ENCODE assay signal across 12 cellular contexts in the genomic region with DNA sequence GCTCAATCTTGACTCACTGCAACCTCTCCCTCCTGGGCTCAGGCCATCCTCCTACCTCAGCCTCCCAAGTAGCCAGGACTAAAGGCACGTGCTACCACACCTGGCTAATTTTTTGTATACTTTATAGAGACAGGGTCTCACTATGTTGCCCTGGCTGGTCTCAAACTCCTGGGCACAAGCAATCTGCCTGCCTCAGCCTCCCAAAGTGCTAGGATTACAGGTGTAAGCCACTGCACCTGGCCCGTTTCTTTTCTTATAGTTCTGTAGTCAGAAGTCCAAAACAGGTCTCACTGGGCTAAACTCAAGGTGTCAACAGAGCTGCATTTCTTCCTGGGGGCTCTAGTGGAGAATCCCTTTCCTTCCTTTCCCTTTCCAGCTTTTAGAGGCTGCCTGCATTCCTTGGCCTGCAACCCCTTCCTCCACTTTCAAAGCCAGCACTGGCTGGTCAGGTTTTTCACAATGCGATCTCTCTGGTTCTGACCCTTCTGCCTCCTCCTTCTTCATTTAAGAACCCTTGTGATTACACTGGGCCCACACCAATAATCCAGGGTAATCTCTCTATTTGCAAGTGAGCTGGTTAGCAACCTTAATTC. TPM values are rescaled to one million over a fixed set of nuclear protein-coding genes. Genes with fewer than 3 reads are reported as not detected.
DNase-seq lines count a peak whose midpoint lies in the region; ATAC-seq, FAIRE-seq and TF ChIP-seq lines count a peak whose summit lies in the region.
"Had no signal": no experiment of that assay in that cellular context is flagged by ENCODE, and none has a peak within 500 bp of the region (broad histone marks: within the 10 kb centered on the region; RNA-seq: fewer than 3 reads in every experiment).

No MANE protein-coding gene starts in this region.

- TF ChIP-seq CTCF in right lobe of liver (IDR thresholded peaks at IDR 0.05), result no peak

- intact Hi-C loops in right lobe of liver (cut with DNase I), result no loop called here

- peak overlapping the region; percentile 94 for H3K27ac Mint-ChIP-seq in activated CD8-positive, alpha-beta T cell treated with anti-CD3 and anti-CD28 coated beads, Interleukin-2, amount 10 ng/mL, durations not matched to agents 7 days and 5 days
- peak overlapping the region; percentile 14 to 95 for H3K27ac Mint-ChIP-seq in stimulated activated naive CD8-positive, alpha-beta T cell treated with anti-CD3 and anti-CD28 coated beads, Interleukin-15, amount 100 ng/mL, for 72 hours

- peaks cover 0 to 44% (median 24%) of the 10 kb centered on the region in 4 donors for H3K4me1 ChIP-seq in right lobe of liver

- CTCF ChIA-PET in activated CD8-positive, alpha-beta T cell treated with anti-CD3 and anti-CD28 coated beads, Interleukin-2, amount 10 ng/mL, durations not matched to agents 7 days and 5 days (lab: Charles Lee), result interaction anchor here (1.0 to 10.4 kb wide), 12 partner anchors 8 to 88 kb away, joined by 3 to 114 read pairs (median 4); no protein-coding TSS in a partner anchor

- no peak for ATAC-seq in activated CD8-positive, alpha-beta T cell treated with anti-CD3 and anti-CD28 coated beads, Interleukin-2, amount 10 ng/mL, durations not matched to agents 7 days and 5 days
- ATAC-seq in right lobe of liver (no peak), GM21786 (IDR thresholded peaks at IDR 0.05; ENCODE audit: unreplicated experiment) (no peak), GM18517 (IDR thresholded peaks at IDR 0.05; ENCODE audit: unreplicated experiment) (no peak)
- ATAC-seq in stimulated activated naive CD8-positive, alpha-beta T cell treated with anti-CD3 and anti-CD28 coated beads, Interleukin-15, amount 100 ng/mL, for 72 hours, result no peak

- DNase-seq in activated gamma-delta T cell treated with Interleukin-2 at 50 U/mL for 16 hours (peak; percentile 3), activated gamma-delta T cell (lab: John Stamatoyannopoulos, UW) (no peak), right lobe of liver (no peak), RCC 7860 (ENCODE audit: low spot score) (no peak)
- DNase-seq in activated CD8-positive, alpha-beta T cell treated with anti-CD3 and anti-CD28 coated beads, Interleukin-2, amount 10 ng/mL, durations not matched to agents 7 days and 5 days, result no peak
- peak in 1 of 2 donors; percentile 5 for DNase-seq in stimulated activated naive CD8-positive, alpha-beta T cell treated with anti-CD3 and anti-CD28 coated beads, Interleukin-15, amount 100 ng/mL, for 72 hours
- DNase-seq: activated CD4-positive, CD25-positive, alpha-beta regulatory T cell treated with anti-CD3 and anti-CD28 coated beads, Interleukin-2, amount 50 U/mL, for 72 hours; NCI-H510A treated with DMSO at 0.1 percent for 48 hours had no signal

- FAIRE-seq in RCC 7860 (lab: Jason Lieb, UNC), result no peak
- FAIRE-seq: G401.6 had no signal

- POLR2A ChIA-PET in activated CD8-positive, alpha-beta T cell treated with anti-CD3 and anti-CD28 coated beads, Interleukin-2, amount 10 ng/mL, durations not matched to agents 7 days and 5 days (lab: Charles Lee), result interaction anchor here (3.5 to 22.6 kb wide), 6 partner anchors 8 to 63 kb away, joined by 22 to 720 read pairs (median 62); a partner anchor contains a TSS

- H3K36me3 ChIP-seq in right lobe of liver, result no peaks in the 10 kb centered on the region

- H3K9me3 Mint-ChIP-seq in activated CD8-positive, alpha-beta T cell treated with anti-CD3 and anti-CD28 coated beads, Interleukin-2, amount 10 ng/mL, durations not matched to agents 7 days and 5 days (ENCODE audit: insufficient read depth), result no peaks in the 10 kb centered on the region
- no peaks in the 10 kb centered on the region for H3K9me3 Mint-ChIP-seq in stimulated activated naive CD8-positive, alpha-beta T cell treated with anti-CD3 and anti-CD28 coated beads, Interleukin-15, amount 100 ng/mL, for 72 hours

- H3K27me3 ChIP-seq in right lobe of liver, result no peaks in the 10 kb centered on the region
- H3K27me3 ChIP-seq: tibial nerve had no signal

- no peak for TF ChIP-seq POLR2A in right lobe of liver (IDR thresholded peaks at IDR 0.05)

- H3K27me3 Mint-ChIP-seq in activated CD8-positive, alpha-beta T cell treated with anti-CD3 and anti-CD28 coated beads, Interleukin-2, amount 10 ng/mL, durations not matched to agents 7 days and 5 days (ENCODE audit: low read depth), result no peaks in the 10 kb centered on the region
- no peaks in the 10 kb centered on the region for H3K27me3 Mint-ChIP-seq in stimulated activated naive CD8-positive, alpha-beta T cell treated with anti-CD3 and anti-CD28 coated beads, Interleukin-15, amount 100 ng/mL, for 72 hours

- peaks cover 92% of the 10 kb centered on the region for H3K4me1 Mint-ChIP-seq in activated CD8-positive, alpha-beta T cell treated with anti-CD3 and anti-CD28 coated beads, Interleukin-2, amount 10 ng/mL, durations not matched to agents 7 days and 5 days (ENCODE audit: low read depth)
- peaks cover 98% of the 10 kb centered on the region for H3K4me1 Mint-ChIP-seq in stimulated activated naive CD8-positive, alpha-beta T cell treated with anti-CD3 and anti-CD28 coated beads, Interleukin-15, amount 100 ng/mL, for 72 hours

- H3K9me3 ChIP-seq in right lobe of liver, result no peaks in the 10 kb centered on the region
- H3K9me3 ChIP-seq: tibial nerve had no signal

- H3K27ac ChIP-seq in right lobe of liver, result peak overlapping the region in 2 of 3 donors; percentile 57 to 81

- no peak overlapping the region for H3K4me3 ChIP-seq in right lobe of liver
- H3K4me3 ChIP-seq: tibial nerve had no signal

- 94% methylated on average over 3 of the region's 3 CpGs for WGBS in right lobe of liver (ENCODE audit: insufficient coverage, low coverage, low lambda C conversion rate, missing lambda C conversion rate)

- peaks cover 52% of the 10 kb centered on the region for H3K36me3 Mint-ChIP-seq in activated CD8-positive, alpha-beta T cell treated with anti-CD3 and anti-CD28 coated beads, Interleukin-2, amount 10 ng/mL, durations not matched to agents 7 days and 5 days (ENCODE audit: low read depth)

- no peak overlapping the region for H3K4me3 Mint-ChIP-seq in activated CD8-positive, alpha-beta T cell treated with anti-CD3 and anti-CD28 coated beads, Interleukin-2, amount 10 ng/mL, durations not matched to agents 7 days and 5 days
- H3K4me3 Mint-ChIP-seq in stimulated activated naive CD8-positive, alpha-beta T cell treated with anti-CD3 and anti-CD28 coated beads, Interleukin-15, amount 100 ng/mL, for 72 hours, result no peak overlapping the region

RNA-seq across cellular contexts. Expression of a gene that starts 16.3 kb away (rescaled TPM):
- total RNA-seq in activated CD8-positive, alpha-beta T cell treated with anti-CD3 and anti-CD28 coated beads, Interleukin-2, amount 10 ng/mL, durations not matched to agents 7 days and 5 days, result 100 to 1,000 TPM; 221 to 228 TPM
- total RNA-seq in right lobe of liver, result 10 to 100 TPM; 23.9 to 38.3 (median 30.2) TPM

Comparison
In these comparisons a context has a peak if more than half of its experiments do, and no peak if none do; other contexts are left out.
1. RNA of a gene that starts 16.3 kb away (total RNA-seq): 221 to 228 TPM in activated CD8-positive, alpha-beta T cell treated with anti-CD3 and anti-CD28 coated beads, Interleukin-2, amount 10 ng/mL, durations not matched to agents 7 days and 5 days; 23.9 to 38.3 TPM in right lobe of liver; every median in the first group is over 4 times any median in the second.